Comparison of ENCODE assay signal across 17 cellular contexts in genomic region chr1:152251391-152251790, GRCh38. TPM values are rescaled to one million over a fixed set of nuclear protein-coding genes. Genes with fewer than 3 reads are reported as not detected.
"Had no signal": no experiment of that assay in that cellular context is flagged by ENCODE, and none has a peak within 500 bp of the region (broad histone marks: within the 10 kb centered on the region; RNA-seq: fewer than 3 reads in every experiment).

No MANE protein-coding gene starts in this region.

- H3K4me3 ChIP-seq: gastrocnemius medialis, neural progenitor cell, pancreas, thoracic aorta had no signal

- H3K4me3 Mint-ChIP-seq: activated CD4-positive, alpha-beta T cell treated with anti-CD3 and anti-CD28 coated beads, Interleukin-2, amount 10 ng/mL, durations not matched to agents 7 days and 5 days; activated naive CD4-positive, alpha-beta T cell treated with anti-CD3 and anti-CD28 coated beads for 36 hours; activated T-helper 17 cell treated with anti-CD3 and anti-CD28 coated beads, Interleukin-2, amount 50 U/mL, for 72 hours; brain; neural progenitor cell; stimulated activated naive CD8-positive, alpha-beta T cell treated with anti-CD3 and anti-CD28 coated beads, Interleukin-15, amount 100 ng/mL, for 72 hours; WTC11 had no signal

- H3K27me3 ChIP-seq: gastrocnemius medialis, neural progenitor cell, pancreas had no signal

- H3K9me3 ChIP-seq: gastrocnemius medialis, pancreas, thoracic aorta had no signal

- H3K27me3 Mint-ChIP-seq: brain had no signal

- H3K27ac ChIP-seq: gastrocnemius medialis, neural progenitor cell, pancreas, thoracic aorta had no signal

- H3K27ac Mint-ChIP-seq: activated CD4-positive, alpha-beta T cell treated with anti-CD3 and anti-CD28 coated beads, Interleukin-2, amount 10 ng/mL, durations not matched to agents 7 days and 5 days; activated naive CD4-positive, alpha-beta T cell treated with anti-CD3 and anti-CD28 coated beads for 36 hours; activated T-helper 17 cell treated with anti-CD3 and anti-CD28 coated beads, Interleukin-2, amount 50 U/mL, for 72 hours; brain; neural progenitor cell; stimulated activated naive CD8-positive, alpha-beta T cell treated with anti-CD3 and anti-CD28 coated beads, Interleukin-15, amount 100 ng/mL, for 72 hours; WTC11 had no signal

- H3K36me3 ChIP-seq: gastrocnemius medialis, neural progenitor cell, pancreas, thoracic aorta had no signal

- H3K4me1 Mint-ChIP-seq: activated CD4-positive, alpha-beta T cell treated with anti-CD3 and anti-CD28 coated beads, Interleukin-2, amount 10 ng/mL, durations not matched to agents 7 days and 5 days; activated T-helper 17 cell treated with anti-CD3 and anti-CD28 coated beads, Interleukin-2, amount 50 U/mL, for 72 hours; brain; neural progenitor cell; stimulated activated naive CD8-positive, alpha-beta T cell treated with anti-CD3 and anti-CD28 coated beads, Interleukin-15, amount 100 ng/mL, for 72 hours; WTC11 had no signal

- H3K9me3 Mint-ChIP-seq: activated CD4-positive, alpha-beta T cell treated with anti-CD3 and anti-CD28 coated beads, Interleukin-2, amount 10 ng/mL, durations not matched to agents 7 days and 5 days; activated naive CD4-positive, alpha-beta T cell treated with anti-CD3 and anti-CD28 coated beads for 36 hours; activated T-helper 17 cell treated with anti-CD3 and anti-CD28 coated beads, Interleukin-2, amount 50 U/mL, for 72 hours; neural progenitor cell; stimulated activated naive CD8-positive, alpha-beta T cell treated with anti-CD3 and anti-CD28 coated beads, Interleukin-15, amount 100 ng/mL, for 72 hours had no signal

- H3K36me3 Mint-ChIP-seq: brain, neural progenitor cell had no signal

- H3K4me1 ChIP-seq: gastrocnemius medialis, neural progenitor cell, pancreas had no signal

- ATAC-seq: activated T-helper 17 cell treated with anti-CD3 and anti-CD28 coated beads, Interleukin-2, amount 50 U/mL, for 72 hours; gastrocnemius medialis; pancreas; stimulated activated naive CD8-positive, alpha-beta T cell treated with anti-CD3 and anti-CD28 coated beads, Interleukin-15, amount 100 ng/mL, for 72 hours; WTC11 had no signal

- DNase-seq: activated CD4-positive, alpha-beta T cell treated with anti-CD3 and anti-CD28 coated beads, Interleukin-2, amount 10 ng/mL, durations not matched to agents 7 days and 5 days; activated CD8-positive, alpha-beta memory T cell treated with anti-CD3 and anti-CD28 coated beads for 24 hours; activated naive CD4-positive, alpha-beta T cell treated with anti-CD3 and anti-CD28 coated beads for 36 hours; activated T-cell treated with anti-CD3 and anti-CD28 coated beads for 4 hours; cerebellar nuclear complex; dermis blood vessel endothelial cell; gastrocnemius medialis; kidney glomerular epithelial cell; pancreas; stimulated activated CD4-positive, alpha-beta T cell treated with anti-CD3 and anti-CD28 coated beads, Interleukin-4, amount 100 ng/mL, for 24 hours; stimulated activated naive CD8-positive, alpha-beta T cell treated with anti-CD3 and anti-CD28 coated beads, Interleukin-15, amount 100 ng/mL, for 72 hours; T-helper 1 cell had no signal

RNA-seq across cellular contexts. Expression of gene HRNR, which starts 27.4 kb away (rescaled TPM):
- total RNA-seq: activated CD4-positive, alpha-beta T cell treated with anti-CD3 and anti-CD28 coated beads, Interleukin-2, amount 10 ng/mL, durations not matched to agents 7 days and 5 days; activated naive CD4-positive, alpha-beta T cell treated with anti-CD3 and anti-CD28 coated beads for 36 hours; activated T-helper 17 cell treated with anti-CD3 and anti-CD28 coated beads, Interleukin-2, amount 50 U/mL, for 72 hours; dermis blood vessel endothelial cell; gastrocnemius medialis; pancreas; thoracic aorta; WTC11 had no signal
